Comparison of ENCODE assay signal across 24 cellular contexts in the genomic region with DNA sequence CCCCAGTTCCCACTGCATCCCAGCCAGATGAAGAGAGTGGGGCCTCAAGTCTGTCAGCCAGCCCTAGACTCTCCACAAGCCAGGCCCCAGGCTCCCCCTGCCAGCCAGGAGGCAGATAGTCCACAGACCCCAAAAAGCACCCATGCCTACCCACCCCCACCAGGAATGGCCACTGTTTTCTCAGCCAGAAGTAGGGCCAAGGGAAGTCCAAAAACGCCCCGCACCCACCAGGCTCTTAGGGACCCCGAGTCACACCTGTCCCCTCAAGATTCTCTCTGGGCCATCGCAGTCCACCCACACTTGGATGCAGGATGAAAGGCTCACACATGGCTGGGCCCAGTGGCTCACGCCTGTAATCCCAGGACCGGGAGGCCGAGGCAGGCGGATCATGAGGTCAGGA.
"Had no signal": no experiment of that assay in that cellular context is flagged by ENCODE, and none has a peak within 500 bp of the region (broad histone marks: within the 10 kb centered on the region; RNA-seq: fewer than 3 reads in every experiment).

No MANE protein-coding gene starts in this region.

- H3K4me3 Mint-ChIP-seq: activated T-helper 1 cell treated with anti-CD3 and anti-CD28 coated beads, Interleukin-12 subunit alpha, Interleukin-12 subunit beta, Interleukin-2, Interleukin-4 antibody, amounts not matched to agents 30 ng/mL and 10 ng/mL and 1 ng/mL, durations not matched to agents 14 hours and 24 hours and 36 hours; endodermal cell; mesothelial cell of epicardium; natural killer cell treated with Interleukin-12 subunit alpha and Interleukin-12 subunit beta and Interleukin-15 and Interleukin-18, amount 100 ng/mL, for 72 hours; stimulated activated effector memory CD8-positive, alpha-beta T cell treated with anti-CD3 and anti-CD28 coated beads, Interleukin-12 subunit alpha, Interleukin-12 subunit beta, amount 100 ng/mL, for 72 hours had no signal

- H3K36me3 ChIP-seq: adrenal gland, right lobe of liver, thoracic aorta had no signal

- ATAC-seq: activated naive CD4-positive, alpha-beta T cell treated with anti-CD3 and anti-CD28 coated beads, Interleukin-2, amount 50 U/mL, for 72 hours; left colon; natural killer cell treated with Interleukin-12 subunit alpha and Interleukin-12 subunit beta and Interleukin-15 and Interleukin-18, amount 100 ng/mL, for 72 hours; psoas muscle; right lobe of liver; stimulated activated effector memory CD8-positive, alpha-beta T cell treated with anti-CD3 and anti-CD28 coated beads, Interleukin-12 subunit alpha, Interleukin-12 subunit beta, amount 100 ng/mL, for 72 hours had no signal

- H3K36me3 Mint-ChIP-seq: activated naive CD4-positive, alpha-beta T cell treated with anti-CD3 and anti-CD28 coated beads, Interleukin-2, amount 50 U/mL, for 72 hours; mesothelial cell of epicardium; natural killer cell treated with Interleukin-12 subunit alpha and Interleukin-12 subunit beta and Interleukin-15 and Interleukin-18, amount 100 ng/mL, for 72 hours; stimulated activated effector memory CD8-positive, alpha-beta T cell treated with anti-CD3 and anti-CD28 coated beads, Interleukin-12 subunit alpha, Interleukin-12 subunit beta, amount 100 ng/mL, for 72 hours had no signal

- DNase-seq: activated CD4-positive, alpha-beta T cell treated with anti-CD3 and anti-CD28 coated beads for 1 hour; activated CD4-positive, alpha-beta T cell treated with anti-CD3 and anti-CD28 coated beads, Interleukin-2, amount 50 U/mL, for 4 hours; activated gamma-delta T cell treated with Interleukin-2 at 50 U/mL for 16 hours; activated T-cell treated with anti-CD3 and anti-CD28 coated beads for 4 hours; adrenal gland; endodermal cell; foreskin fibroblast; left colon; small intestine; stimulated activated CD4-positive, alpha-beta T cell treated with anti-CD3 and anti-CD28 coated beads, Interleukin-4, amount 100 ng/mL, for 1 hour; SW 1271; T-helper 2 cell had no signal

- H3K27ac ChIP-seq: adrenal gland, epithelial cell of prostate, hepatocyte, psoas muscle, right lobe of liver, thoracic aorta, VCaP had no signal

- H3K27ac Mint-ChIP-seq: activated T-helper 1 cell treated with anti-CD3 and anti-CD28 coated beads, Interleukin-12 subunit alpha, Interleukin-12 subunit beta, Interleukin-2, Interleukin-4 antibody, amounts not matched to agents 30 ng/mL and 10 ng/mL and 1 ng/mL, durations not matched to agents 14 hours and 24 hours and 36 hours; endodermal cell; mesothelial cell of epicardium; natural killer cell treated with Interleukin-12 subunit alpha and Interleukin-12 subunit beta and Interleukin-15 and Interleukin-18, amount 100 ng/mL, for 72 hours; stimulated activated effector memory CD8-positive, alpha-beta T cell treated with anti-CD3 and anti-CD28 coated beads, Interleukin-12 subunit alpha, Interleukin-12 subunit beta, amount 100 ng/mL, for 72 hours had no signal

- H3K9me3 Mint-ChIP-seq: activated naive CD4-positive, alpha-beta T cell treated with anti-CD3 and anti-CD28 coated beads, Interleukin-2, amount 50 U/mL, for 72 hours; activated T-helper 1 cell treated with anti-CD3 and anti-CD28 coated beads, Interleukin-12 subunit alpha, Interleukin-12 subunit beta, Interleukin-2, Interleukin-4 antibody, amounts not matched to agents 30 ng/mL and 10 ng/mL and 1 ng/mL, durations not matched to agents 14 hours and 24 hours and 36 hours; endodermal cell; mesothelial cell of epicardium; natural killer cell treated with Interleukin-12 subunit alpha and Interleukin-12 subunit beta and Interleukin-15 and Interleukin-18, amount 100 ng/mL, for 72 hours; stimulated activated effector memory CD8-positive, alpha-beta T cell treated with anti-CD3 and anti-CD28 coated beads, Interleukin-12 subunit alpha, Interleukin-12 subunit beta, amount 100 ng/mL, for 72 hours had no signal

- H3K27me3 ChIP-seq: adrenal gland, hepatocyte, right lobe of liver had no signal

- H3K4me1 ChIP-seq: adrenal gland had no signal

- H3K4me3 ChIP-seq: adrenal gland, hepatocyte, lung, psoas muscle, right lobe of liver, thoracic aorta had no signal

- H3K9me3 ChIP-seq: adrenal gland, psoas muscle, right lobe of liver, thoracic aorta had no signal
